Comparison of ENCODE assay signal across 9 cellular contexts in genomic region chr13:74210693-74211393, GRCh38.
DNase-seq lines count a peak whose midpoint lies in the region; ATAC-seq and TF ChIP-seq lines count a peak whose summit lies in the region.
"Had no signal": no experiment of that assay in that cellular context is flagged by ENCODE, and none has a peak within 500 bp of the region (broad histone marks: within the 10 kb centered on the region; RNA-seq: fewer than 3 reads in every experiment).

No MANE protein-coding gene starts in this region.

- DNase-seq in Daoy (ENCODE audit: low read depth) = peak; percentile 89
- DNase-seq in NCI-H1694 treated with DMSO at 0.1 percent for 48 hours (lab: John Stamatoyannopoulos, UW) = peak; percentile 6
- DNase-seq in chondrocyte (ENCODE audit: low spot score) = no peak
- DNase-seq in neural progenitor cell (ENCODE audit: low spot score) = no peak
- no peak for DNase-seq in activated effector memory CD4-positive, alpha-beta T cell treated with Interleukin-2 at 50 U/mL for 16 hours
- DNase-seq in UCSD-AML1 (lab: John Stamatoyannopoulos, UW; ENCODE audit: unreplicated experiment) = no peak
- DNase-seq: activated B cell treated with CpG ODN at 0.5 μM for 24 hours had no signal

- H3K4me3 ChIP-seq in neural progenitor cell = no peak overlapping the region

- peaks cover 37% of the 10 kb centered on the region for H3K4me1 Mint-ChIP-seq in chondrocyte (ENCODE audit: low read depth)
- H3K4me1 Mint-ChIP-seq in neural progenitor cell = no peaks in the 10 kb centered on the region
- H3K4me1 Mint-ChIP-seq: activated B cell treated with CpG ODN at 0.5 μM for 24 hours had no signal

- H3K4me1 ChIP-seq in neural progenitor cell = peaks cover 7% of the 10 kb centered on the region

- H3K36me3 Mint-ChIP-seq in chondrocyte (ENCODE audit: low read depth) = no peaks in the 10 kb centered on the region
- H3K36me3 Mint-ChIP-seq in neural progenitor cell = no peaks in the 10 kb centered on the region

- H3K4me3 Mint-ChIP-seq in chondrocyte (ENCODE audit: unreplicated experiment) (no peak overlapping the region), neural progenitor cell (no peak overlapping the region)
- H3K4me3 Mint-ChIP-seq: activated B cell treated with CpG ODN at 0.5 μM for 24 hours had no signal

- H3K27ac Mint-ChIP-seq in chondrocyte (ENCODE audit: unreplicated experiment) = peak overlapping the region; percentile 96
- no peak overlapping the region for H3K27ac Mint-ChIP-seq in neural progenitor cell
- H3K27ac Mint-ChIP-seq: activated B cell treated with CpG ODN at 0.5 μM for 24 hours had no signal

- no peak overlapping the region for H3K27ac ChIP-seq in neural progenitor cell

- no peak overlapping the region for H3K9ac ChIP-seq in neural progenitor cell

- no peaks in the 10 kb centered on the region for H3F3A ChIP-seq in neural progenitor cell (ENCODE audit: low read depth)

- H3K9me3 Mint-ChIP-seq in chondrocyte (ENCODE audit: low read depth) = no peaks in the 10 kb centered on the region
- H3K9me3 Mint-ChIP-seq in neural progenitor cell = peaks cover 9% of the 10 kb centered on the region
- H3K9me3 Mint-ChIP-seq: activated B cell treated with CpG ODN at 0.5 μM for 24 hours had no signal

- no peaks in the 10 kb centered on the region for H3K27me3 ChIP-seq in neural progenitor cell

- H3K27me3 Mint-ChIP-seq in chondrocyte (ENCODE audit: low read depth) (no peaks in the 10 kb centered on the region), neural progenitor cell (ENCODE audit: insufficient read depth, low read depth) (no peaks in the 10 kb centered on the region)

- H3K4me2 ChIP-seq in neural progenitor cell = no peak overlapping the region

- no peaks in the 10 kb centered on the region for H3K79me2 ChIP-seq in neural progenitor cell (ENCODE audit: low read depth)

- H4K20me1 ChIP-seq in neural progenitor cell (ENCODE audit: low read depth) = no peaks in the 10 kb centered on the region

- ATAC-seq in GM21576 (IDR thresholded peaks at IDR 0.05; ENCODE audit: unreplicated experiment) (no peak), HG02642 (IDR thresholded peaks at IDR 0.05; ENCODE audit: poor library complexity, unreplicated experiment) (no peak)

- no peaks in the 10 kb centered on the region for H3K36me3 ChIP-seq in neural progenitor cell

- TF ChIP-seq CTCF in chondrocyte (IDR thresholded peaks at IDR 0.05) = no peak
- TF ChIP-seq CTCF in neural progenitor cell (IDR thresholded peaks at IDR 0.05) = no peak

- no peaks in the 10 kb centered on the region for H3K9me3 ChIP-seq in neural progenitor cell (ENCODE audit: low read depth)

- peak overlapping the region; percentile 79 for H2AFZ ChIP-seq in neural progenitor cell (replicated peaks)

Comparison
In these comparisons a context has a peak if more than half of its experiments do, and no peak if none do; other contexts are left out.
1. DNase-seq: peak in Daoy (single experiment) and NCI-H1694 treated with DMSO at 0.1 percent for 48 hours (single experiment); none in chondrocyte (single experiment), neural progenitor cell (single experiment), activated effector memory CD4-positive, alpha-beta T cell treated with Interleukin-2 at 50 U/mL for 16 hours (single experiment) and UCSD-AML1 (single experiment).